In genomic region chr6:39361657-39362486, GRCh38 we compare ENCODE assay signal across 8 cellular contexts. TPM values are rescaled to one million over a fixed set of nuclear protein-coding genes. Genes with fewer than 3 reads are reported as not detected.
DNase-seq lines count a peak whose midpoint lies in the region; ATAC-seq and TF ChIP-seq lines count a peak whose summit lies in the region.

No MANE protein-coding gene starts in this region.

- POLR2A ChIA-PET in activated CD4-positive, alpha-beta T cell treated with anti-CD3 and anti-CD28 coated beads for 36 hours (lab: Charles Lee) = no interaction called here

- H3K36me3 Mint-ChIP-seq in activated CD4-positive, alpha-beta T cell treated with anti-CD3 and anti-CD28 coated beads for 36 hours (ENCODE audit: low read depth) = no peaks in the 10 kb centered on the region

- peak overlapping the region in 5 of 59 donors; percentile 13 to 34 (median 27) for H3K4me3 ChIP-seq in dorsolateral prefrontal cortex
- no peak overlapping the region for H3K4me3 ChIP-seq in lung

- H3K4me3 Mint-ChIP-seq in activated CD4-positive, alpha-beta T cell treated with anti-CD3 and anti-CD28 coated beads for 36 hours = no peak overlapping the region

- no peaks in the 10 kb centered on the region for H3K36me3 ChIP-seq in lung (ENCODE audit: control insufficient read depth in 2 of 2, insufficient read depth in 2 of 2, low read length in 2 of 2)

- H3K27me3 Mint-ChIP-seq in activated CD4-positive, alpha-beta T cell treated with anti-CD3 and anti-CD28 coated beads for 36 hours = no peaks in the 10 kb centered on the region

- no peak overlapping the region for H3K27ac Mint-ChIP-seq in activated CD4-positive, alpha-beta T cell treated with anti-CD3 and anti-CD28 coated beads for 36 hours

- H3K27me3 ChIP-seq in dorsolateral prefrontal cortex (no peaks in the 10 kb centered on the region), lung (ENCODE audit: control insufficient read depth, insufficient read depth) (no peaks in the 10 kb centered on the region)

- H3K27ac ChIP-seq in dorsolateral prefrontal cortex (peak overlapping the region in 55 of 59 donors; percentile 6 to 82 (median 64)), lung (ENCODE audit: low read depth in 1 of 2, low read length in 1 of 2) (no peak overlapping the region)

- H3K9me3 Mint-ChIP-seq in activated CD4-positive, alpha-beta T cell treated with anti-CD3 and anti-CD28 coated beads for 36 hours (ENCODE audit: low read depth) = no peaks in the 10 kb centered on the region

- H3K4me1 Mint-ChIP-seq in activated CD4-positive, alpha-beta T cell treated with anti-CD3 and anti-CD28 coated beads for 36 hours = no peaks in the 10 kb centered on the region

- peaks cover 0 to 2% of the 10 kb centered on the region in 2 donors for H3K4me1 ChIP-seq in lung (ENCODE audit: control insufficient read depth in 2 of 2, insufficient read depth in 2 of 2, low read length in 2 of 2)

- peak; percentile 24 to 84 (median 70) for TF ChIP-seq CTCF in dorsolateral prefrontal cortex (IDR thresholded peaks at IDR 0.05 in 54 of 56, conservative IDR thresholded peaks at IDR 0.05 in 2 of 56; ENCODE audit: low read depth in 1 of 56, partially characterized antibody in 56 of 56)
- peak; percentile 55 for TF ChIP-seq CTCF in lung (IDR thresholded peaks at IDR 0.05; ENCODE audit: control extremely low read depth, extremely low read depth)

- intact Hi-C loops in activated CD4-positive, alpha-beta T cell treated with anti-CD3 and anti-CD28 coated beads for 36 hours (cut with DNase I, micrococcal nuclease) = loop anchor here (1.0 to 10.0 kb wide), 4 partner anchors 503 to 947 kb away; no protein-coding TSS in a partner anchor
- intact Hi-C loops in dorsolateral prefrontal cortex (cut with DNase I) = loop anchor here (5.0 to 10.0 kb wide), 3 partner anchors 533 to 953 kb away; no protein-coding TSS in a partner anchor

- no peaks in the 10 kb centered on the region for H3K9me3 ChIP-seq in lung (ENCODE audit: control insufficient read depth in 2 of 2, insufficient read depth in 1 of 2, low read length in 1 of 2)

- CTCF ChIA-PET in activated CD4-positive, alpha-beta T cell treated with anti-CD3 and anti-CD28 coated beads for 36 hours (lab: Charles Lee) = interaction anchor here (0.6 to 2.7 kb wide), 8 partner anchors 9 to 532 kb away, joined by 3 to 18 read pairs (median 4); no protein-coding TSS in a partner anchor

- ATAC-seq in HG02642 (IDR thresholded peaks at IDR 0.05; ENCODE audit: poor library complexity, unreplicated experiment) = peak; percentile 82
- ATAC-seq in activated CD4-positive, alpha-beta T cell treated with anti-CD3 and anti-CD28 coated beads for 36 hours = peak; percentile 74
- peak; percentile 72 for ATAC-seq in lung (ENCODE audit: insufficient read depth, low FRiP score)
- ATAC-seq in HG03469 (IDR thresholded peaks at IDR 0.05; ENCODE audit: unreplicated experiment) = no peak

- DNase-seq in GM03348 (ENCODE audit: low spot score) (peak; percentile 92), NCI-H2227 (lab: John Stamatoyannopoulos, UW; ENCODE audit: unreplicated experiment) (peak; percentile 88), dorsolateral prefrontal cortex (peak; percentile 58 to 84 (median 73)), lung (ENCODE audit: low spot score) (peak; percentile 63)
- peak; percentile 74 for DNase-seq in activated CD4-positive, alpha-beta T cell treated with anti-CD3 and anti-CD28 coated beads for 36 hours
- DNase-seq in stimulated activated CD4-positive, alpha-beta T cell treated with anti-CD3 and anti-CD28 coated beads, TNF-alpha, amount 100 ng/mL, for 48 hours (ENCODE audit: low read depth in 3 of 3) = peak; percentile 17 to 40 (median 35)

- 36 to 40% methylated on average over 21 of the region's 21 CpGs for WGBS in lung, 2 donors

RNA-seq across cellular contexts. Expression of gene KCNK16, which starts 39.4 kb away (rescaled TPM):
- not detected for total RNA-seq in activated CD4-positive, alpha-beta T cell treated with anti-CD3 and anti-CD28 coated beads for 36 hours
- total RNA-seq in dorsolateral prefrontal cortex (under 1 TPM in 7 of 120 experiments, not detected in 113; 0.42 to 0.76 (median 0.50) TPM), lung (not detected)
- polyA plus RNA-seq in lung = not detected

RNA-seq across cellular contexts. Expression of gene KCNK17, which starts 47.7 kb away (rescaled TPM):
- total RNA-seq in activated CD4-positive, alpha-beta T cell treated with anti-CD3 and anti-CD28 coated beads for 36 hours = not detected
- total RNA-seq in dorsolateral prefrontal cortex = 1 to 10 TPM in 3 of 120 experiments, under 1 TPM in 24, not detected in 93; 0.24 to 1.8 (median 0.33) TPM
- total RNA-seq in lung = 1 to 10 TPM; 2.6 to 6.0 TPM
- 1 to 10 TPM; 2.9 to 4.0 TPM for polyA plus RNA-seq in lung

Comparison
In these comparisons a context has a peak if more than half of its experiments do, and no peak if none do; other contexts are left out.
1. DNase-seq: peak in every context shown above with its lines; median percentile 92 in GM03348; 88 in NCI-H2227; 74 in activated CD4-positive, alpha-beta T cell treated with anti-CD3 and anti-CD28 coated beads for 36 hours; 73 in dorsolateral prefrontal cortex; 63 in lung; 35 in stimulated activated CD4-positive, alpha-beta T cell treated with anti-CD3 and anti-CD28 coated beads, TNF-alpha, amount 100 ng/mL, for 48 hours.
2. H3K27ac ChIP-seq: peak in dorsolateral prefrontal cortex (55 of 59); none in lung (0 of 2).